In genomic region chr2:217706513-217706912, GRCh38 we compare ENCODE assay signal across 22 cellular contexts.
DNase-seq lines count a peak whose midpoint lies in the region; FAIRE-seq and TF ChIP-seq lines count a peak whose summit lies in the region.
"Had no signal": no experiment of that assay in that cellular context is flagged by ENCODE, and none has a peak within 500 bp of the region (broad histone marks: within the 10 kb centered on the region; RNA-seq: fewer than 3 reads in every experiment).

No MANE protein-coding gene starts in this region.

- TF ChIP-seq EP300 in sigmoid colon (IDR thresholded peaks at IDR 0.05): no peak

- DNase-seq in astrocyte (ENCODE audit: low read depth) (no peak), hepatocyte (ENCODE audit: low spot score) (no peak), sigmoid colon (no peak), vagina (ENCODE audit: extremely low spot score in 2 of 2) (no peak), Kasumi-1 (lab: John Stamatoyannopoulos, UW) (no peak)
- no peak for DNase-seq in CD4-positive, alpha-beta memory T cell
- DNase-seq in effector CD4-positive, alpha-beta T cell: no peak
- DNase-seq: activated CD4-positive, alpha-beta T cell treated with anti-CD3 and anti-CD28 coated beads, Interleukin-2, amount 50 U/mL, for 4 hours; activated CD4-positive, CD25-positive, alpha-beta regulatory T cell; activated naive CD4-positive, alpha-beta T cell treated with Interleukin-2 at 50 U/mL for 16 hours; brain microvascular endothelial cell; effector CD8-positive, alpha-beta T cell; erythroblast; left cardiac atrium; NCI-H146; upper lobe of right lung had no signal

- H3K36me3 ChIP-seq in astrocyte (ENCODE audit: insufficient read depth, low read length) (no peaks in the 10 kb centered on the region), hepatocyte (replicated peaks; ENCODE audit: insufficient read depth, low read depth) (no peaks in the 10 kb centered on the region), sigmoid colon (no peaks in the 10 kb centered on the region), vagina (no peaks in the 10 kb centered on the region)
- H3K36me3 ChIP-seq in CD4-positive, alpha-beta memory T cell (ENCODE audit: insufficient read depth, low read length): no peaks in the 10 kb centered on the region
- H3K36me3 ChIP-seq: brain microvascular endothelial cell, heart right ventricle, upper lobe of right lung had no signal

- peaks cover 2% of the 10 kb centered on the region for H3K27me3 Mint-ChIP-seq in astrocyte (ENCODE audit: low read depth, unreplicated experiment)
- H3K27me3 Mint-ChIP-seq in CD4-positive, alpha-beta memory T cell: peaks cover 0 to 1% of the 10 kb centered on the region in 2 donors
- H3K27me3 Mint-ChIP-seq: stimulated activated naive CD8-positive, alpha-beta T cell treated with anti-CD3 and anti-CD28 coated beads, Interleukin-15, Interleukin-2, amounts not matched to agents 100 ng/mL and 50 ng/mL, for 24 hours had no signal

- H3K27ac Mint-ChIP-seq in astrocyte (ENCODE audit: unreplicated experiment): peak overlapping the region; percentile 10
- no peak overlapping the region for H3K27ac Mint-ChIP-seq in CD4-positive, alpha-beta memory T cell
- H3K27ac Mint-ChIP-seq: CD14-positive monocyte; stimulated activated naive CD8-positive, alpha-beta T cell treated with anti-CD3 and anti-CD28 coated beads, Interleukin-15, Interleukin-2, amounts not matched to agents 100 ng/mL and 50 ng/mL, for 24 hours had no signal

- intact Hi-C loops in sigmoid colon (cut with DNase I): no loop called here
- intact Hi-C loops in vagina (cut with DNase I): no loop called here
- intact Hi-C loops in CD4-positive, alpha-beta memory T cell (cut with micrococcal nuclease): no loop called here

- no peak overlapping the region for H2AFZ ChIP-seq in astrocyte (ENCODE audit: low read depth, low read length)
- no peak overlapping the region for H2AFZ ChIP-seq in hepatocyte

- H3K79me2 ChIP-seq in astrocyte (ENCODE audit: insufficient read depth, low read length): no peaks in the 10 kb centered on the region
- no peaks in the 10 kb centered on the region for H3K79me2 ChIP-seq in hepatocyte

- no peak for TF ChIP-seq POLR2A in sigmoid colon (IDR thresholded peaks at IDR 0.05)
- no peak for TF ChIP-seq POLR2A in vagina (IDR thresholded peaks at IDR 0.05)

- TF ChIP-seq CTCF in astrocyte (IDR thresholded peaks at IDR 0.05; ENCODE audit: insufficient read depth, low read depth, low read length) (no peak), hepatocyte (IDR thresholded peaks at IDR 0.05; ENCODE audit: poor library complexity) (no peak), sigmoid colon (IDR thresholded peaks at IDR 0.05) (no peak), vagina (IDR thresholded peaks at IDR 0.05) (no peak)

- H3K4me3 Mint-ChIP-seq in astrocyte (ENCODE audit: unreplicated experiment): peak overlapping the region; percentile 28
- no peak overlapping the region for H3K4me3 Mint-ChIP-seq in CD4-positive, alpha-beta memory T cell
- H3K4me3 Mint-ChIP-seq: CD14-positive monocyte; stimulated activated naive CD8-positive, alpha-beta T cell treated with anti-CD3 and anti-CD28 coated beads, Interleukin-15, Interleukin-2, amounts not matched to agents 100 ng/mL and 50 ng/mL, for 24 hours had no signal

- CTCF ChIA-PET in CD4-positive, alpha-beta memory T cell (lab: Charles Lee; ENCODE audit: partially characterized antibody): interaction anchor here (1.1 kb wide), 1 partner anchor 1021 kb away, joined by 3 read pairs; no protein-coding TSS in a partner anchor

- peaks cover 31% of the 10 kb centered on the region for H3K4me1 Mint-ChIP-seq in astrocyte (ENCODE audit: low read depth, unreplicated experiment)
- H3K4me1 Mint-ChIP-seq in CD4-positive, alpha-beta memory T cell: peaks cover 0 to 2% (median 0%) of the 10 kb centered on the region in 4 donors

- H3K4me2 ChIP-seq in astrocyte (ENCODE audit: low read length) (no peak overlapping the region), hepatocyte (no peak overlapping the region)

- H3K27me3 ChIP-seq in astrocyte (ENCODE audit: insufficient read depth, low read length) (no peaks in the 10 kb centered on the region), hepatocyte (no peaks in the 10 kb centered on the region), sigmoid colon (no peaks in the 10 kb centered on the region), vagina (no peaks in the 10 kb centered on the region)
- no peaks in the 10 kb centered on the region for H3K27me3 ChIP-seq in CD4-positive, alpha-beta memory T cell (ENCODE audit: insufficient read depth, low read length)
- H3K27me3 ChIP-seq: brain microvascular endothelial cell, foreskin keratinocyte, heart right ventricle, upper lobe of right lung had no signal

- H3K9me2 ChIP-seq in hepatocyte (replicated peaks; ENCODE audit: insufficient read depth): no peaks in the 10 kb centered on the region

- H3K27ac ChIP-seq in astrocyte (ENCODE audit: low read depth, low read length): no peak overlapping the region
- H3K27ac ChIP-seq in hepatocyte: peak overlapping the region; percentile 1
- H3K27ac ChIP-seq in sigmoid colon: peak overlapping the region; percentile 16 to 62 (median 33)
- peak overlapping the region; percentile 67 for H3K27ac ChIP-seq in vagina
- H3K27ac ChIP-seq in CD4-positive, alpha-beta memory T cell (ENCODE audit: low read depth, low read length): no peak overlapping the region
- H3K27ac ChIP-seq: brain microvascular endothelial cell, foreskin keratinocyte, psoas muscle, upper lobe of right lung had no signal

- H3K9ac ChIP-seq in astrocyte (ENCODE audit: low read length): no peak overlapping the region

- POLR2A ChIA-PET in CD4-positive, alpha-beta memory T cell (lab: Charles Lee; ENCODE audit: partially characterized antibody): no interaction called here

- 67% methylated on average over 1 of the region's 2 CpGs for WGBS in hepatocyte (ENCODE audit: low lambda C conversion rate, missing lambda C conversion rate)
- WGBS in sigmoid colon, 2 donors: 51 to 56% methylated on average over 2 of the region's 2 CpGs

- H3K4me3 ChIP-seq in astrocyte (ENCODE audit: insufficient read depth, low read depth, low read length) (no peak overlapping the region), hepatocyte (no peak overlapping the region), sigmoid colon (no peak overlapping the region), vagina (no peak overlapping the region)
- H3K4me3 ChIP-seq in CD4-positive, alpha-beta memory T cell (ENCODE audit: low read length in 2 of 2): no peak overlapping the region
- H3K4me3 ChIP-seq: heart right ventricle, psoas muscle, upper lobe of right lung had no signal

- H4K20me1 ChIP-seq in astrocyte (ENCODE audit: insufficient read depth, low read length) (no peaks in the 10 kb centered on the region), hepatocyte (ENCODE audit: insufficient read depth, poor library complexity, severe bottlenecking) (no peaks in the 10 kb centered on the region)

- peaks cover 21% of the 10 kb centered on the region for H3K4me1 ChIP-seq in astrocyte (ENCODE audit: insufficient read depth, low read length)
- H3K4me1 ChIP-seq in hepatocyte (ENCODE audit: insufficient read depth): no peaks in the 10 kb centered on the region
- H3K4me1 ChIP-seq in sigmoid colon: peaks cover 0 to 23% (median 18%) of the 10 kb centered on the region in 4 donors
- peaks cover 65% of the 10 kb centered on the region for H3K4me1 ChIP-seq in vagina
- no peaks in the 10 kb centered on the region for H3K4me1 ChIP-seq in CD4-positive, alpha-beta memory T cell (ENCODE audit: insufficient read depth, low read length)

- H3K36me3 Mint-ChIP-seq in astrocyte (ENCODE audit: low read depth, unreplicated experiment): peaks cover 24% of the 10 kb centered on the region
- H3K36me3 Mint-ChIP-seq in CD4-positive, alpha-beta memory T cell: no peaks in the 10 kb centered on the region
- H3K36me3 Mint-ChIP-seq: CD14-positive monocyte had no signal

- no peak for FAIRE-seq in astrocyte (lab: Jason Lieb, UNC)
- FAIRE-seq: D721Med had no signal

- no peaks in the 10 kb centered on the region for H3K9me3 ChIP-seq in astrocyte (ENCODE audit: insufficient read depth, low read depth, low read length)
- H3K9me3 ChIP-seq in hepatocyte (ENCODE audit: low read depth): no peaks in the 10 kb centered on the region
- H3K9me3 ChIP-seq in sigmoid colon: no peaks in the 10 kb centered on the region
- H3K9me3 ChIP-seq in vagina: no peaks in the 10 kb centered on the region
- no peaks in the 10 kb centered on the region for H3K9me3 ChIP-seq in CD4-positive, alpha-beta memory T cell (ENCODE audit: control insufficient read depth in 1 of 2, low read length in 2 of 2)
- H3K9me3 ChIP-seq: heart right ventricle, psoas muscle, upper lobe of right lung had no signal

- H3K9me3 Mint-ChIP-seq in astrocyte (ENCODE audit: unreplicated experiment): no peaks in the 10 kb centered on the region
- H3K9me3 Mint-ChIP-seq in CD4-positive, alpha-beta memory T cell: no peaks in the 10 kb centered on the region
- H3K9me3 Mint-ChIP-seq: stimulated activated naive CD8-positive, alpha-beta T cell treated with anti-CD3 and anti-CD28 coated beads, Interleukin-15, Interleukin-2, amounts not matched to agents 100 ng/mL and 50 ng/mL, for 24 hours had no signal

Comparison
In these comparisons a context has a peak if more than half of its experiments do, and no peak if none do; other contexts are left out.
1. H3K27ac ChIP-seq: peak in hepatocyte (single experiment), sigmoid colon (4 of 4) and vagina (single experiment); none in astrocyte (single experiment) and CD4-positive, alpha-beta memory T cell (single experiment).